In genomic region chr6:147699637-147700036, GRCh38 we compare ENCODE assay signal across 15 cellular contexts.
DNase-seq lines count a peak whose midpoint lies in the region; ATAC-seq, FAIRE-seq and TF ChIP-seq lines count a peak whose summit lies in the region.
"Had no signal": no experiment of that assay in that cellular context is flagged by ENCODE, and none has a peak within 500 bp of the region (broad histone marks: within the 10 kb centered on the region; RNA-seq: fewer than 3 reads in every experiment).

No MANE protein-coding gene starts in this region.

- H3K4me1 Mint-ChIP-seq in activated T-cell treated with anti-CD3 and anti-CD28 coated beads, Interleukin-2, amount 50 U/mL, for 24 hours (ENCODE audit: low read depth) = no peaks in the 10 kb centered on the region
- H3K4me1 Mint-ChIP-seq: activated naive CD4-positive, alpha-beta T cell treated with anti-CD3 and anti-CD28 coated beads, Interleukin-2, amount 10 ng/mL, durations not matched to agents 7 days and 5 days; CD8-positive, alpha-beta memory T cell; naive B cell had no signal

- no peak for FAIRE-seq in small intestine (lab: Jason Lieb, UNC)

- H3K27me3 Mint-ChIP-seq in activated T-cell treated with anti-CD3 and anti-CD28 coated beads, Interleukin-2, amount 50 U/mL, for 24 hours = no peaks in the 10 kb centered on the region
- H3K27me3 Mint-ChIP-seq: activated naive CD4-positive, alpha-beta T cell treated with anti-CD3 and anti-CD28 coated beads, Interleukin-2, amount 10 ng/mL, durations not matched to agents 7 days and 5 days; naive B cell had no signal

- no peaks in the 10 kb centered on the region for H3K4me1 ChIP-seq in GM23248 (ENCODE audit: insufficient read depth)
- H3K4me1 ChIP-seq in RWPE2 (ENCODE audit: insufficient read depth, poor library complexity, severe bottlenecking) = no peaks in the 10 kb centered on the region
- H3K4me1 ChIP-seq in fibroblast of lung (ENCODE audit: control insufficient read depth, extremely low read depth, insufficient read depth, low read length) = peaks cover 3% of the 10 kb centered on the region
- peaks cover 2 to 5% of the 10 kb centered on the region in 2 donors for H3K4me1 ChIP-seq in small intestine (ENCODE audit: control insufficient read depth in 2 of 2, insufficient read depth in 1 of 2, low read depth in 1 of 2, low read length in 1 of 2)
- H3K4me1 ChIP-seq: gastroesophageal sphincter had no signal

- H2AFZ ChIP-seq in GM23248 (no peak overlapping the region), fibroblast of lung (ENCODE audit: low read length) (no peak overlapping the region)

- no peaks in the 10 kb centered on the region for H3K36me3 Mint-ChIP-seq in activated T-cell treated with anti-CD3 and anti-CD28 coated beads, Interleukin-2, amount 50 U/mL, for 24 hours (ENCODE audit: low read depth)
- H3K36me3 Mint-ChIP-seq: activated naive CD4-positive, alpha-beta T cell treated with anti-CD3 and anti-CD28 coated beads, Interleukin-2, amount 10 ng/mL, durations not matched to agents 7 days and 5 days; CD8-positive, alpha-beta memory T cell; naive B cell had no signal

- H3K27ac ChIP-seq in GM23248 (no peak overlapping the region), RWPE2 (ENCODE audit: poor library complexity, severe bottlenecking) (no peak overlapping the region), fibroblast of lung (ENCODE audit: insufficient read depth, low read length) (no peak overlapping the region), small intestine (ENCODE audit: low read depth in 1 of 2, low read length in 1 of 2) (no peak overlapping the region)
- H3K27ac ChIP-seq: gastroesophageal sphincter had no signal

- H3K27ac Mint-ChIP-seq in activated T-cell treated with anti-CD3 and anti-CD28 coated beads, Interleukin-2, amount 50 U/mL, for 24 hours = no peak overlapping the region
- H3K27ac Mint-ChIP-seq: activated naive CD4-positive, alpha-beta T cell treated with anti-CD3 and anti-CD28 coated beads, Interleukin-2, amount 10 ng/mL, durations not matched to agents 7 days and 5 days; CD8-positive, alpha-beta memory T cell; naive B cell had no signal

- H3K4me3 Mint-ChIP-seq in activated T-cell treated with anti-CD3 and anti-CD28 coated beads, Interleukin-2, amount 50 U/mL, for 24 hours = no peak overlapping the region
- H3K4me3 Mint-ChIP-seq: activated naive CD4-positive, alpha-beta T cell treated with anti-CD3 and anti-CD28 coated beads, Interleukin-2, amount 10 ng/mL, durations not matched to agents 7 days and 5 days; CD8-positive, alpha-beta memory T cell; naive B cell had no signal

- 2 to 4% methylated on average over 4 of the region's 4 CpGs for WGBS in GM23248 (ENCODE audit: low coverage in 1 of 2, low lambda C conversion rate in 2 of 2, missing lambda C conversion rate in 2 of 2), 2 experiments
- 6 to 38% (median 18%) methylated on average over 4 of the region's 4 CpGs for WGBS in small intestine, 3 donors

- no peaks in the 10 kb centered on the region for H3K79me2 ChIP-seq in GM23248 (ENCODE audit: insufficient read depth)
- no peaks in the 10 kb centered on the region for H3K79me2 ChIP-seq in fibroblast of lung (ENCODE audit: control insufficient read depth, insufficient read depth, low read length)

- H3K4me2 ChIP-seq in GM23248 (ENCODE audit: unreplicated experiment) (no peak overlapping the region), fibroblast of lung (ENCODE audit: extremely low read depth, insufficient read depth, low read length) (no peak overlapping the region)

- H3K27me3 ChIP-seq in GM23248 (replicated peaks; ENCODE audit: insufficient read depth) = no peaks in the 10 kb centered on the region
- H3K27me3 ChIP-seq in RWPE2 (ENCODE audit: insufficient read depth, poor library complexity, severe bottlenecking) = no peaks in the 10 kb centered on the region
- no peaks in the 10 kb centered on the region for H3K27me3 ChIP-seq in fibroblast of lung (ENCODE audit: control insufficient read depth, insufficient read depth, low read length)
- no peaks in the 10 kb centered on the region for H3K27me3 ChIP-seq in small intestine (ENCODE audit: control insufficient read depth in 2 of 2, insufficient read depth in 2 of 2, low read length in 2 of 2)
- H3K27me3 ChIP-seq: gastroesophageal sphincter had no signal

- H3K9me3 ChIP-seq in GM23248 (ENCODE audit: low read depth) (no peaks in the 10 kb centered on the region), RWPE2 (ENCODE audit: severe bottlenecking) (no peaks in the 10 kb centered on the region), fibroblast of lung (ENCODE audit: control insufficient read depth, insufficient read depth, low read depth, low read length) (no peaks in the 10 kb centered on the region), small intestine (ENCODE audit: control insufficient read depth, low read depth) (no peaks in the 10 kb centered on the region)
- H3K9me3 ChIP-seq: gastroesophageal sphincter had no signal

- in situ Hi-C loops in GM23248 (cut with MboI) = no loop called here

- H3K4me3 ChIP-seq in GM23248 = no peak overlapping the region
- no peak overlapping the region for H3K4me3 ChIP-seq in RWPE2 (ENCODE audit: severe bottlenecking)
- no peak overlapping the region for H3K4me3 ChIP-seq in fibroblast of lung (replicated peaks in 1 of 4; ENCODE audit: control extremely low read depth in 1 of 4, insufficient read depth in 1 of 4, low read depth in 3 of 4, low read length in 4 of 4)
- H3K4me3 ChIP-seq in small intestine (ENCODE audit: low read depth in 1 of 2, low read length in 2 of 2) = no peak overlapping the region
- H3K4me3 ChIP-seq: gastroesophageal sphincter had no signal

- H3K36me3 ChIP-seq in GM23248 (ENCODE audit: low read depth) = no peaks in the 10 kb centered on the region
- H3K36me3 ChIP-seq in RWPE2 (ENCODE audit: low read depth) = no peaks in the 10 kb centered on the region
- no peaks in the 10 kb centered on the region for H3K36me3 ChIP-seq in fibroblast of lung (ENCODE audit: control insufficient read depth, insufficient read depth, low read length)
- H3K36me3 ChIP-seq in small intestine (ENCODE audit: control insufficient read depth in 2 of 2, insufficient read depth in 2 of 2, low read length in 2 of 2) = no peaks in the 10 kb centered on the region
- H3K36me3 ChIP-seq: gastroesophageal sphincter had no signal

- no peaks in the 10 kb centered on the region for H3K9me2 ChIP-seq in GM23248 (ENCODE audit: insufficient read depth)

- no peak for TF ChIP-seq CTCF in RWPE2 (IDR thresholded peaks at IDR 0.05; ENCODE audit: poor library complexity, severe bottlenecking)
- no peak for TF ChIP-seq CTCF in fibroblast of lung (conservative IDR thresholded peaks at IDR 0.05 in 1 of 2, IDR thresholded peaks at IDR 0.05 in 1 of 2; ENCODE audit: low read depth in 1 of 2, low read length in 2 of 2)

- peak; percentile 81; the same call in 2 of the 3 replicates for ATAC-seq in RWPE2 (ENCODE audit: low read depth)
- ATAC-seq: gastroesophageal sphincter had no signal

- DNase-seq in GM23248 = peak; percentile 52
- no peak for DNase-seq in RWPE2 (ENCODE audit: low spot score)
- peak; percentile 54 to 81 for DNase-seq in fibroblast of lung (ENCODE audit: low read depth in 2 of 2)
- DNase-seq in small intestine = peak; percentile 58
- DNase-seq in activated T-cell treated with anti-CD3 and anti-CD28 coated beads, Interleukin-2, amount 50 U/mL, for 24 hours = no peak
- DNase-seq in activated CD8-positive, alpha-beta memory T cell treated with anti-CD3 and anti-CD28 coated beads, Interleukin-2, amount 50 U/mL, for 4 hours = no peak
- no peak for DNase-seq in NCI-H187 (lab: John Stamatoyannopoulos, UW)
- DNase-seq: activated naive CD4-positive, alpha-beta T cell treated with anti-CD3 and anti-CD28 coated beads, Interleukin-2, amount 10 ng/mL, durations not matched to agents 7 days and 5 days; CD8-positive, alpha-beta memory T cell; left cardiac atrium; naive B cell; NCI-H1105 treated with DMSO at 0.1 percent for 48 hours; NCI-H510A treated with DMSO at 0.1 percent for 48 hours; retina had no signal

- H4K20me1 ChIP-seq in GM23248 (ENCODE audit: insufficient read depth) = no peaks in the 10 kb centered on the region
- no peaks in the 10 kb centered on the region for H4K20me1 ChIP-seq in fibroblast of lung (ENCODE audit: control insufficient read depth, extremely low read depth, insufficient read depth, low read length)

- no peaks in the 10 kb centered on the region for H3K9me3 Mint-ChIP-seq in activated T-cell treated with anti-CD3 and anti-CD28 coated beads, Interleukin-2, amount 50 U/mL, for 24 hours
- H3K9me3 Mint-ChIP-seq: activated naive CD4-positive, alpha-beta T cell treated with anti-CD3 and anti-CD28 coated beads, Interleukin-2, amount 10 ng/mL, durations not matched to agents 7 days and 5 days; CD8-positive, alpha-beta memory T cell had no signal

- H3K9ac ChIP-seq in GM23248 (no peak overlapping the region), fibroblast of lung (ENCODE audit: insufficient read depth, low read length) (no peak overlapping the region)

- no peaks in the 10 kb centered on the region for H3F3A ChIP-seq in GM23248 (ENCODE audit: insufficient read depth)

Comparison
In these comparisons a context has a peak if more than half of its experiments do, and no peak if none do; other contexts are left out.
1. DNase-seq: peak in GM23248 (single experiment), fibroblast of lung (2 of 2) and small intestine (single experiment); none in RWPE2 (single experiment), activated T-cell treated with anti-CD3 and anti-CD28 coated beads, Interleukin-2, amount 50 U/mL, for 24 hours (single experiment), activated CD8-positive, alpha-beta memory T cell treated with anti-CD3 and anti-CD28 coated beads, Interleukin-2, amount 50 U/mL, for 4 hours (single experiment) and NCI-H187 (0 of 2).